In genomic region chr5:140565780-140566095, GRCh38 we compare ENCODE assay signal across 8 cellular contexts. TPM values are rescaled to one million over a fixed set of nuclear protein-coding genes. Genes with fewer than 3 reads are reported as not detected.
DNase-seq lines count a peak whose midpoint lies in the region; ATAC-seq and TF ChIP-seq lines count a peak whose summit lies in the region.

No MANE protein-coding gene starts in this region.

- no peaks in the 10 kb centered on the region for H3K27me3 ChIP-seq in esophagus squamous epithelium
- no peaks in the 10 kb centered on the region for H3K27me3 ChIP-seq in gastrocnemius medialis

- DNase-seq in GM12865 (ENCODE audit: low read depth) (no peak), SK-N-MC (ENCODE audit: low read depth, low spot score) (no peak), esophagus squamous epithelium (lab: John Stamatoyannopoulos, UW) (no peak), gastrocnemius medialis (no peak), COLO829 (ENCODE audit: low spot score) (no peak), NCI-H2171 (lab: John Stamatoyannopoulos, UW) (no peak), NCI-H2107 treated with DMSO at 0.1 percent for 48 hours (lab: John Stamatoyannopoulos, UW; ENCODE audit: unreplicated experiment) (no peak)

- 18 to 23% methylated on average over 3 to 4 of the region's 4 CpGs for WGBS in esophagus squamous epithelium, 2 donors

- in situ Hi-C loops in gastrocnemius medialis (cut with MboI; ENCODE audit: low sequenced_read_pairs in 4 of 4): loop anchor here in 2 of 4 donors (5.0 to 25.0 kb wide), 2 partner anchors 77 to 328 kb away; no protein-coding TSS in a partner anchor

- H3K4me1 ChIP-seq in esophagus squamous epithelium (peaks cover 16 to 85% (median 48%) of the 10 kb centered on the region in 3 donors), gastrocnemius medialis (peaks cover 75 to 76% of the 10 kb centered on the region in 2 donors)

- no peaks in the 10 kb centered on the region for H3K9me3 ChIP-seq in SK-N-MC (ENCODE audit: low read depth, low read length)
- H3K9me3 ChIP-seq in esophagus squamous epithelium: no peaks in the 10 kb centered on the region
- no peaks in the 10 kb centered on the region for H3K9me3 ChIP-seq in gastrocnemius medialis

- ATAC-seq in gastrocnemius medialis (no peak), GM19463 (IDR thresholded peaks at IDR 0.05; ENCODE audit: unreplicated experiment) (no peak)

- H3K27ac ChIP-seq in SK-N-MC (no peak overlapping the region), esophagus squamous epithelium (peak overlapping the region; percentile 93 to 97 (median 94)), gastrocnemius medialis (peak overlapping the region; percentile 97 to 99 (median 98))

- intact Hi-C loops in esophagus squamous epithelium (cut with DNase I): loop anchor here (5.0 kb wide), 1 partner anchor 77 kb away; no protein-coding TSS in a partner anchor
- intact Hi-C loops in gastrocnemius medialis (cut with DNase I; ENCODE audit: low total_unique reads): loop anchor here (2.0 kb wide), 1 partner anchor 73 kb away; the partner anchor contains the start of gene TMCO6

- no peak for TF ChIP-seq POLR2A in esophagus squamous epithelium (IDR thresholded peaks at IDR 0.05)
- TF ChIP-seq POLR2A in gastrocnemius medialis (IDR thresholded peaks at IDR 0.05): no peak

- H3K9ac ChIP-seq in SK-N-MC (ENCODE audit: insufficient read length): peak overlapping the region; percentile 97

- H3K4me3 ChIP-seq in GM12865 (ENCODE audit: low read depth, low read length): peak overlapping the region; percentile 93
- H3K4me3 ChIP-seq in SK-N-MC: peak overlapping the region; percentile 92
- H3K4me3 ChIP-seq in esophagus squamous epithelium: peak overlapping the region in 3 of 4 donors; percentile 73 to 91 (median 83)
- peak overlapping the region; percentile 77 to 92 (median 84) for H3K4me3 ChIP-seq in gastrocnemius medialis

- H3K36me3 ChIP-seq in SK-N-MC (ENCODE audit: insufficient read depth, low read length) (peaks cover 20% of the 10 kb centered on the region; the same call in 1 of the 2 replicates), esophagus squamous epithelium (peaks cover 8 to 61% (median 14%) of the 10 kb centered on the region in 3 donors), gastrocnemius medialis (peaks cover 0 to 23% of the 10 kb centered on the region in 2 donors)

- TF ChIP-seq CTCF in GM12865 (IDR thresholded peaks at IDR 0.05; ENCODE audit: insufficient read depth, low read depth, low read length, missing control alignments) (no peak), esophagus squamous epithelium (IDR thresholded peaks at IDR 0.05) (no peak), gastrocnemius medialis (IDR thresholded peaks at IDR 0.05 in 4 of 5, conservative IDR thresholded peaks at IDR 0.05 in 1 of 5) (no peak)

RNA-seq across cellular contexts. Expression of gene SLC35A4, which starts 1.1 kb away (rescaled TPM):
- total RNA-seq in esophagus squamous epithelium (10 to 100 TPM; 41.4 to 56.9 (median 52.6) TPM), gastrocnemius medialis (100 to 1,000 TPM in 2 of 4 donors, 10 to 100 TPM in 2; 71.7 to 152 (median 114) TPM)

RNA-seq across cellular contexts. Expression of gene APBB3, which starts 1.3 kb away (rescaled TPM):
- total RNA-seq in esophagus squamous epithelium (10 to 100 TPM in 1 of 4 donors, 1 to 10 TPM in 3; 3.4 to 10.5 (median 6.5) TPM), gastrocnemius medialis (10 to 100 TPM in 2 of 4 donors, 1 to 10 TPM in 2; 4.1 to 12.5 (median 9.0) TPM)

RNA-seq across cellular contexts. Expression of gene SRA1, which starts 8.5 kb away (rescaled TPM):
- total RNA-seq in esophagus squamous epithelium: 10 to 100 TPM; 17.4 to 22.3 (median 21.0) TPM
- total RNA-seq in gastrocnemius medialis: 10 to 100 TPM; 34.1 to 67.3 (median 40.6) TPM

RNA-seq across cellular contexts. Expression of gene EIF4EBP3, which starts 18.3 kb away (rescaled TPM):
- total RNA-seq in esophagus squamous epithelium: 10 to 100 TPM in 1 of 4 donors, 1 to 10 TPM in 3; 3.0 to 12.4 (median 6.2) TPM
- 100 to 1,000 TPM in 1 of 4 donors, 10 to 100 TPM in 3; 38.6 to 118 (median 51.8) TPM for total RNA-seq in gastrocnemius medialis
